8 cellular contexts compared by ENCODE assay signal in the genomic region with DNA sequence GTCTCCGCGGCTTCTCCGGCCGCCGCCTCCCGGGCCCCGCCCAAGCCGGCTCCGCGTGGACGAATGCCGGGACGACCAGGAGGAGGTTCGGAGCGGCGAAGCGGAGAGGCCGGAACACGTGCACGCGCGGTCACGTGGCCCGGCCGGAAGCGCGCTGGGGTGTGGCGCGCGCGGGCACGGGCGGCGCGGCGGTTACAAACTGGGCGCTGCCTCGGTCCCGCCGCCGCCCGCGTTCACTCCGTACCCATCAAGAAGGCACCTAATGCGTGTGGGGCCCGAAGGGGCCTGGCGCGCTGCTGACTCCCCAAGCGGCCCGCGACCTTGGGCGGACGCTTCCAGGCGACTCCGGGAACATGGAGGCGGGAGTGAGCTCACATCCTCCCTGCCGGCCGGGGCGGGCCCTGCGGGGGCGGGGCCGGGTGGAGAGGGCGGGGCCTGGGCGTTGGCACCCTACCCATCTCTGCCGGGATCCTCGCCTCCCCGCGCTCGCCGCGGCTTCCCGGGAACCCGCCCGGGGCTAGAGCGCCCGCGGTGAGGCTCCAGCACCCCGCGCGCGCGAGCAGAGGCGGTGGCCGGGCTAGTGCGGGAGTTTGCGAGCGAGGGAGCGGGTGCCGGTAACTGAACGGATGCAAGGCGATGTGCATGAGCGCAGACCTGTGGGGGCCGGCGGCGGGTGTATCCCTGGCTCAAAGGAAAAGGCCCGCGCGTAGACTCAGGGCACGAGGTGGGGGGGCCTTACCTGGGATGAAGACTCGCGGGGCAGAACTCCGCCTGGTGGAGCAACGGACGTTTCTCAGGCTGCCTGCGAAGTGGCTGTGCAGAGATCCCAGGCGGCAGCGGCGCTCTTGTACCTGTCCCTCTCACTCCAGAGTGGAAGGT. TPM values are rescaled to one million over a fixed set of nuclear protein-coding genes. Genes with fewer than 3 reads are reported as not detected.
A peak's percentile ranks its signal among the peaks of the same experiment; 100 is the strongest.
DNase-seq lines count a peak whose midpoint lies in the region; ATAC-seq and TF ChIP-seq lines count a peak whose summit lies in the region.

A gene (minus strand): TSS at position 367 of the 879 bp plus-strand sequence. CDS start 424 bp downstream, outside the sequence.

- ATAC-seq in GM19328 (IDR thresholded peaks at IDR 0.05; ENCODE audit: unreplicated experiment) (peak; percentile 91), HG03469 (IDR thresholded peaks at IDR 0.05; ENCODE audit: unreplicated experiment) (peak; percentile 70), lower lobe of right lung (peak; percentile 98 to 99)

- H3K36me3 ChIP-seq in duodenal mucosa (ENCODE audit: control insufficient read depth in 1 of 2, insufficient read depth in 2 of 2, low read length in 2 of 2) = peaks cover 0 to 12% of the 10 kb centered on the region in 2 donors
- H3K36me3 ChIP-seq in lower lobe of right lung = peaks cover 4% of the 10 kb centered on the region

- H3K27me3 ChIP-seq in duodenal mucosa (ENCODE audit: control insufficient read depth in 1 of 2, insufficient read depth in 2 of 2, low read length in 2 of 2) = no peaks in the 10 kb centered on the region
- no peaks in the 10 kb centered on the region for H3K27me3 ChIP-seq in lower lobe of right lung (ENCODE audit: low read depth)

- no peak for TF ChIP-seq CTCF in lower lobe of right lung (IDR thresholded peaks at IDR 0.05)

- H3K27ac ChIP-seq in duodenal mucosa (ENCODE audit: low read depth, low read length) = peak within 1 kb of the TSS; percentile 94
- peak within 1 kb of the TSS; percentile 98 for H3K27ac ChIP-seq in lower lobe of right lung

- H3K9me3 ChIP-seq in duodenal mucosa (ENCODE audit: control insufficient read depth in 1 of 2, low read length in 2 of 2) (no peaks in the 10 kb centered on the region), lower lobe of right lung (peaks cover 4% of the 10 kb centered on the region)

- peak within 1 kb of the TSS; percentile 60 to 85 for H3K9ac ChIP-seq in duodenal mucosa (ENCODE audit: low read depth in 1 of 2, low read length in 2 of 2)

- H3K4me1 ChIP-seq in duodenal mucosa (ENCODE audit: control insufficient read depth in 1 of 2, insufficient read depth in 2 of 2, low read length in 2 of 2) (peaks cover 25 to 30% of the 10 kb centered on the region in 2 donors), lower lobe of right lung (peaks cover 35% of the 10 kb centered on the region)

- intact Hi-C loops in lower lobe of right lung (cut with DNase I) = no loop called here

- peak; percentile 96 for DNase-seq in CD1c-positive myeloid dendritic cell (ENCODE audit: extremely low spot score)
- DNase-seq in NCI-H748 (lab: John Stamatoyannopoulos, UW; ENCODE audit: unreplicated experiment) = peak; percentile 85
- DNase-seq in activated CD4-positive, alpha-beta T cell treated with anti-CD3 and anti-CD28 coated beads, Interleukin-2, amount 50 U/mL, for 48 hours = peak; percentile 94 to 95
- peak; percentile 91 for DNase-seq in lower lobe of right lung
- peak; percentile 88 to 92 (median 88) for DNase-seq in stimulated activated CD4-positive, alpha-beta T cell treated with anti-CD3 and anti-CD28 coated beads, TNF-alpha, amount 100 ng/mL, for 4 hours (ENCODE audit: low read depth in 3 of 3)

- peak within 1 kb of the TSS; percentile 60 to 76 for H3K4me3 ChIP-seq in duodenal mucosa (ENCODE audit: low read depth in 1 of 2, low read length in 2 of 2)
- peak within 1 kb of the TSS; percentile 75 for H3K4me3 ChIP-seq in lower lobe of right lung

RNA-seq across cellular contexts. Expression of the gene that starts here (rescaled TPM):
- 22.2 TPM for total RNA-seq in lower lobe of right lung

Comparison
In these comparisons a context has a peak if more than half of its experiments do, and no peak if none do; other contexts are left out.
1. Peak in every context shown above with its lines: DNase-seq, ATAC-seq, H3K4me3 ChIP-seq and H3K27ac ChIP-seq.